Comparison of ENCODE assay signal across 12 cellular contexts in the genomic region with DNA sequence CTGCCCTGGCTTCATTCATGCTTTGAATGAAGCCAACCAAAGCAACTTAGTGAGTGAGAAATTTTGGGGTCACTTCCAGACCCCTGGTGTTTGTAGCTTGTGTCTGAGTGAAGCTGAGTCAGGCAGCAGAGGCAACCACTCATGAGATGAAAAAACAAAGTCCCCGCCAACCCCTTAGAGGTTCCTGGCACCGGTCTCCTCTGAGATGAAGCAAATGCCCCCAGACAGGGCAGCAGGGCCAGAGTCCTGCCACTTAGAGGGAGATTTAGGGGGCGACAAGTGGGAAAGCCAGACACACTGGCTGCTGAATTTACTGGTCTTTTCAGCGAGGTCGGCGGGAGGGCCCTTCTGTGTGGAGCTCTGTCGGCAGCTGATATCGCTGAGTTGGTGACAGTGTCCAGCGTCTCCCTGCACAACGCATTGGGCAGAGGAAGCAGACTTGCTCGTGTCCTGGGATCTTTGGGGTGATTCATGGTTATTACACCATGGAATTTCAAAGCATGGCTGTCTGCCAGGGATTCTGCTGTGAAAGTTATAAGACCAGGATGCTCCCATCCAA.
A peak's percentile ranks its signal among the peaks of the same experiment; 100 is the strongest.
DNase-seq lines count a peak whose midpoint lies in the region; ATAC-seq and TF ChIP-seq lines count a peak whose summit lies in the region.
"Had no signal": no experiment of that assay in that cellular context is flagged by ENCODE, and none has a peak within 500 bp of the region (broad histone marks: within the 10 kb centered on the region; RNA-seq: fewer than 3 reads in every experiment).

No MANE protein-coding gene starts in this region.

- intact Hi-C loops in upper lobe of right lung (cut with DNase I) = no loop called here

- no peaks in the 10 kb centered on the region for H4K20me1 ChIP-seq in SK-N-SH (ENCODE audit: insufficient read depth)

- H3K9ac ChIP-seq in SK-N-SH (peak overlapping the region; percentile 31; the same call in 1 of the 2 replicates), skeletal muscle satellite cell (ENCODE audit: low read depth, low read length) (peak overlapping the region; percentile 58)

- H3K36me3 ChIP-seq in SK-N-SH (replicated peaks in 1 of 2; ENCODE audit: control insufficient read depth in 1 of 2, insufficient read depth in 2 of 2, low read length in 1 of 2) (no peaks in the 10 kb centered on the region), skeletal muscle satellite cell (ENCODE audit: insufficient read depth, low read length) (no peaks in the 10 kb centered on the region), upper lobe of right lung (no peaks in the 10 kb centered on the region)

- peaks cover 6 to 10% of the 10 kb centered on the region in 2 experiments; a peak in 2 of 4 replicates for H3K4me1 ChIP-seq in SK-N-SH (ENCODE audit: control insufficient read depth in 1 of 2, insufficient read depth in 2 of 2, low read depth in 1 of 2, low read length in 1 of 2)
- H3K4me1 ChIP-seq in skeletal muscle satellite cell (ENCODE audit: control insufficient read depth, insufficient read depth, low read length) = peaks cover 37% of the 10 kb centered on the region
- no peaks in the 10 kb centered on the region for H3K4me1 ChIP-seq in upper lobe of right lung

- peak; percentile 17 for DNase-seq in GOT3 (lab: John Stamatoyannopoulos, UW)
- peak; percentile 62 for DNase-seq in SK-N-SH
- peak; percentile 68 to 90 for DNase-seq in foreskin fibroblast
- DNase-seq in GM13976 (ENCODE audit: low spot score) = no peak
- DNase-seq in occipital lobe (lab: John Stamatoyannopoulos, UW) = no peak
- no peak for DNase-seq in upper lobe of right lung
- DNase-seq: activated CD4-positive, alpha-beta memory T cell treated with anti-CD3 and anti-CD28 coated beads, Interleukin-2, amount 10 ng/mL, durations not matched to agents 7 days and 5 days; DND-41; hypothalamus; nucleus accumbens had no signal

- ATAC-seq in GM18505 (IDR thresholded peaks at IDR 0.05; ENCODE audit: unreplicated experiment) (no peak), upper lobe of right lung (no peak)

- no peak for TF ChIP-seq EP300 in SK-N-SH (IDR thresholded peaks at IDR 0.05; ENCODE audit: borderline replicate concordance in 1 of 2, low read depth in 1 of 2, low read length in 1 of 2)

- no peaks in the 10 kb centered on the region for H3K9me2 ChIP-seq in SK-N-SH

- TF ChIP-seq RAD21 in SK-N-SH (IDR thresholded peaks at IDR 0.05; ENCODE audit: low read length) = no peak

- H3K4me3 ChIP-seq in SK-N-SH (ENCODE audit: low read depth in 2 of 2, low read length in 1 of 2) (peak overlapping the region in 1 of 2 experiments; percentile 19; a peak in 1 of 4 replicates), foreskin fibroblast (ENCODE audit: low read depth in 1 of 2, low read length in 2 of 2) (no peak overlapping the region), skeletal muscle satellite cell (ENCODE audit: low read length) (peak overlapping the region; percentile 38), upper lobe of right lung (no peak overlapping the region)

- no peaks in the 10 kb centered on the region for H3K9me3 ChIP-seq in SK-N-SH
- peaks cover 7% of the 10 kb centered on the region for H3K9me3 ChIP-seq in skeletal muscle satellite cell (replicated peaks; ENCODE audit: low read length)
- H3K9me3 ChIP-seq in upper lobe of right lung = no peaks in the 10 kb centered on the region

- CTCF ChIA-PET in SK-N-SH (lab: Yijun Ruan, JAX) = interaction anchor here (0.6 kb wide), 1 partner anchor 144 kb away, joined by 3 read pairs; no protein-coding TSS in a partner anchor

- peak overlapping the region; percentile 65; the same call in 1 of the 2 replicates for H2AFZ ChIP-seq in SK-N-SH (ENCODE audit: low read depth)

- no peak for TF ChIP-seq CTCF in SK-N-SH (IDR thresholded peaks at IDR 0.05)
- TF ChIP-seq CTCF in foreskin fibroblast (IDR thresholded peaks at IDR 0.05; ENCODE audit: low read depth, low read length) = no peak
- no peak for TF ChIP-seq CTCF in GM13976 (IDR thresholded peaks at IDR 0.05; ENCODE audit: borderline replicate concordance, control extremely low read depth, extremely low read depth, insufficient read depth, missing control alignments)
- no peak for TF ChIP-seq CTCF in upper lobe of right lung (IDR thresholded peaks at IDR 0.05)

- H3F3A ChIP-seq in SK-N-SH (replicated peaks; ENCODE audit: insufficient read depth) = peaks cover 13% of the 10 kb centered on the region

- H3K27me3 ChIP-seq in SK-N-SH (ENCODE audit: insufficient read depth) (no peaks in the 10 kb centered on the region; the same call in 1 of the 2 replicates), skeletal muscle satellite cell (ENCODE audit: control insufficient read depth, insufficient read depth, low read length) (no peaks in the 10 kb centered on the region), upper lobe of right lung (no peaks in the 10 kb centered on the region)

- no peak for TF ChIP-seq POLR2A in GM18505 (IDR thresholded peaks at IDR 0.05; ENCODE audit: borderline replicate concordance, extremely low read depth, insufficient read depth, insufficient read length)

- peak overlapping the region; percentile 47 to 58; a peak in 2 of 4 replicates for H3K27ac ChIP-seq in SK-N-SH (ENCODE audit: low read depth in 2 of 2, low read length in 1 of 2)
- no peak overlapping the region for H3K27ac ChIP-seq in upper lobe of right lung

- no peaks in the 10 kb centered on the region for H3K79me2 ChIP-seq in SK-N-SH (ENCODE audit: insufficient read depth)

- H3K4me2 ChIP-seq in SK-N-SH (peak overlapping the region; percentile 68), skeletal muscle satellite cell (ENCODE audit: low read length) (peak overlapping the region; percentile 71)

- 8% methylated on average over 9 of the region's 11 CpGs for WGBS in SK-N-SH (ENCODE audit: low lambda C conversion rate)

- in situ Hi-C loops in GM13976 (cut with MboI; ENCODE audit: low sequenced_read_pairs, unreplicated experiment) = no loop called here

- POLR2A ChIA-PET in SK-N-SH (lab: Yijun Ruan, JAX) = no interaction called here

TF ChIP-seq in SK-N-SH, 30 proteins besides CTCF, POLR2A, EP300 and RAD21:
- TF ChIP-seq NFIC (IDR thresholded peaks at IDR 0.05; ENCODE audit: borderline replicate concordance) (peak; percentile 17; the same call in 1 of the 2 replicates), MXI1 (IDR thresholded peaks at IDR 0.05; ENCODE audit: low read depth, low read length) (peak; percentile 16; the same call in 1 of the 2 replicates)
- TF ChIP-seq, protein P1, sequence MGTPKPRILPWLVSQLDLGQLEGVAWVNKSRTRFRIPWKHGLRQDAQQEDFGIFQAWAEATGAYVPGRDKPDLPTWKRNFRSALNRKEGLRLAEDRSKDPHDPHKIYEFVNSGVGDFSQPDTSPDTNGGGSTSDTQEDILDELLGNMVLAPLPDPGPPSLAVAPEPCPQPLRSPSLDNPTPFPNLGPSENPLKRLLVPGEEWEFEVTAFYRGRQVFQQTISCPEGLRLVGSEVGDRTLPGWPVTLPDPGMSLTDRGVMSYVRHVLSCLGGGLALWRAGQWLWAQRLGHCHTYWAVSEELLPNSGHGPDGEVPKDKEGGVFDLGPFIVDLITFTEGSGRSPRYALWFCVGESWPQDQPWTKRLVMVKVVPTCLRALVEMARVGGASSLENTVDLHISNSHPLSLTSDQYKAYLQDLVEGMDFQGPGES (IDR thresholded peaks at IDR 0.05; ENCODE audit: low read depth, low read length) = no peak

Comparison
In these comparisons a context has a peak if more than half of its experiments do, and no peak if none do; other contexts are left out.
1. DNase-seq: peak in GOT3 (single experiment), SK-N-SH (single experiment) and foreskin fibroblast (2 of 2); none in GM13976 (single experiment), occipital lobe (single experiment) and upper lobe of right lung (single experiment).